Comparison of ENCODE assay signal across 20 cellular contexts in genomic region chr6:46592046-46592445, GRCh38.
DNase-seq lines count a peak whose midpoint lies in the region; ATAC-seq lines count a peak whose summit lies in the region.
"Had no signal": no experiment of that assay in that cellular context is flagged by ENCODE, and none has a peak within 500 bp of the region (broad histone marks: within the 10 kb centered on the region; RNA-seq: fewer than 3 reads in every experiment).

No MANE protein-coding gene starts in this region.

- in situ Hi-C loops in SK-MEL-5 (cut with HindIII; ENCODE audit: low pct_unique_long_range_greater_than_20kb, low sequenced_read_pairs) (no loop called here), KBM-7 (cut with MboI; ENCODE audit: low pct_unique_long_range_greater_than_20kb, low sequenced_read_pairs) (no loop called here)

- ATAC-seq in left lobe of liver, result peak; percentile 52
- no peak for ATAC-seq in GM21737 (IDR thresholded peaks at IDR 0.05; ENCODE audit: unreplicated experiment)
- ATAC-seq: A549 had no signal

- DNase-seq in COLO829 (ENCODE audit: low spot score) (peak; percentile 28), SK-MEL-5 (ENCODE audit: low read depth, low spot score) (peak; percentile 68), left lobe of liver (ENCODE audit: low spot score) (no peak), activated gamma-delta T cell treated with Interleukin-2 at 50 U/mL for 16 hours (no peak), KBM-7 (no peak)
- DNase-seq: 8988T; ACHN; AML-193; BE2C; Calu3; CD4-positive, alpha-beta T cell; CD8-positive, alpha-beta memory T cell; COR-L47; DMS53; DMS79 treated with DMSO at 0.1 percent for 48 hours; GF-D8; GOT3; HFFc6 had no signal

Comparison
In these comparisons a context has a peak if more than half of its experiments do, and no peak if none do; other contexts are left out.
1. DNase-seq: peak in COLO829 (single experiment) and SK-MEL-5 (single experiment); none in left lobe of liver (single experiment), activated gamma-delta T cell treated with Interleukin-2 at 50 U/mL for 16 hours (single experiment) and KBM-7 (single experiment).